Comparison of ENCODE assay signal across 8 cellular contexts in the genomic region with DNA sequence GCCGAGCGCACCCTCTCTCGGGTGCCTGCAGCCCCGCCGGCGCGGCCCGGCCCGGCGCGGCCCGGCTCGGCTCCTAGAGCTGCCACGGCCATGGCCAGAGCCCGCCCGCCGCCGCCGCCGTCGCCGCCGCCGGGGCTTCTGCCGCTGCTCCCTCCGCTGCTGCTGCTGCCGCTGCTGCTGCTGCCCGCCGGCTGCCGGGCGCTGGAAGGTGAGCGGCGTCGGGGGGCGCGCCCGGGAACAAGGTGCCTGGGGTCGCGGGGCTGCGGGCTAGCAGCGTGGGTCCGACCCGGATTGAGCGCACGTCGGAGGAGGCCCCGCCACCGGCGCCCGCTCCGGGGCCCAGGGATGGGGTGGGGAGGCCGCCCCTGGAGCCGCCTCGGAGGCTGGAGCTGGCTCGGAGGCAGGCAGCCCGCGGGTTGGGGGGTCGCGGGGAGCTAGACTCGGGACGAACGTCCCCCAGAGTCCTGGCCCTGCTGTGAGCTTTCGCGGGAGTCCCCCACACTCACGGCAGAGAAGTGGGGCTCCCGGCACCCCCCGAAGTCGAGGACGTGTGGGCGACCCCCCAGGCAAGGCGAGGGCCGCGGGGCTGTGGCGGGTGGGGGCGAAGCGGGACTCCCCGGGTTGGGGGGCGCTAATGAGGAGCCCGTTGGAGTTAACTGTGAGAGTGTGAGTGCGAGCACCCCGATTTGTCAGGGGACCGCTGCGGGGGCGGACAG. TPM values are rescaled to one million over a fixed set of nuclear protein-coding genes. Genes with fewer than 3 reads are reported as not detected.
DNase-seq lines count a peak whose midpoint lies in the region; ATAC-seq and TF ChIP-seq lines count a peak whose summit lies in the region.

No MANE protein-coding gene starts in this region.

- H4K8ac ChIP-seq in mesenchymal stem cell (ENCODE audit: low read length), result no peak overlapping the region

- H3K14ac ChIP-seq in mesenchymal stem cell (ENCODE audit: low read length in 2 of 2), result no peak overlapping the region

- ATAC-seq in activated CD8-positive, alpha-beta memory T cell treated with anti-CD3 and anti-CD28 coated beads, Interleukin-2, amount 10 ng/mL, durations not matched to agents 7 days and 5 days, result peak; percentile 1
- peak; percentile 19 for ATAC-seq in central memory CD8-positive, alpha-beta T cell (replicated peaks; ENCODE audit: extremely low read depth, poor library complexity, severe bottlenecking)
- ATAC-seq in GM21737 (IDR thresholded peaks at IDR 0.05; ENCODE audit: unreplicated experiment), result no peak

- H3K4me2 ChIP-seq in mesenchymal stem cell (ENCODE audit: low read length, poor library complexity, severe bottlenecking), result peak overlapping the region; percentile 74

- H3K4me3 ChIP-seq in mesenchymal stem cell (ENCODE audit: insufficient read depth in 1 of 2, low read depth in 1 of 2, low read length in 2 of 2), result peak overlapping the region; percentile 50 to 75

- H2AFZ ChIP-seq in mesenchymal stem cell (ENCODE audit: low read depth, low read length), result no peak overlapping the region

- no peak overlapping the region for H3K27ac Mint-ChIP-seq in activated CD8-positive, alpha-beta memory T cell treated with anti-CD3 and anti-CD28 coated beads, Interleukin-2, amount 10 ng/mL, durations not matched to agents 7 days and 5 days
- H3K27ac Mint-ChIP-seq in central memory CD8-positive, alpha-beta T cell (ENCODE audit: low read depth), result no peak overlapping the region
- H3K27ac Mint-ChIP-seq in type B pancreatic cell, result no peak overlapping the region

- peak overlapping the region; percentile 38 for H3K9ac ChIP-seq in mesenchymal stem cell (ENCODE audit: low read length)

- no peaks in the 10 kb centered on the region for H3K9me3 Mint-ChIP-seq in activated CD8-positive, alpha-beta memory T cell treated with anti-CD3 and anti-CD28 coated beads, Interleukin-2, amount 10 ng/mL, durations not matched to agents 7 days and 5 days (ENCODE audit: low read depth)
- no peaks in the 10 kb centered on the region for H3K9me3 Mint-ChIP-seq in central memory CD8-positive, alpha-beta T cell
- no peaks in the 10 kb centered on the region for H3K9me3 Mint-ChIP-seq in type B pancreatic cell

- H2AK5ac ChIP-seq in mesenchymal stem cell (ENCODE audit: low read length, severe bottlenecking), result no peak overlapping the region

- no peak for TF ChIP-seq CTCF in type B pancreatic cell (conservative IDR thresholded peaks at IDR 0.05)

- CTCF ChIA-PET in activated CD8-positive, alpha-beta memory T cell treated with anti-CD3 and anti-CD28 coated beads, Interleukin-2, amount 10 ng/mL, durations not matched to agents 7 days and 5 days (lab: Charles Lee), result interaction anchor here (1.1 to 2.3 kb wide), 14 partner anchors 9 to 239 kb away, joined by 3 to 16 read pairs (median 10); no protein-coding TSS in a partner anchor

- H4K91ac ChIP-seq in mesenchymal stem cell (ENCODE audit: low read length), result no peak overlapping the region

- no peaks in the 10 kb centered on the region for H3K79me1 ChIP-seq in mesenchymal stem cell (replicated peaks; ENCODE audit: low read length, poor library complexity, severe bottlenecking)

- H2BK5ac ChIP-seq in mesenchymal stem cell (ENCODE audit: low read depth, low read length, poor library complexity, severe bottlenecking), result no peak overlapping the region

- peak overlapping the region; percentile 50 for H2BK15ac ChIP-seq in mesenchymal stem cell (ENCODE audit: low read depth, poor library complexity, severe bottlenecking)

- H3K36me3 Mint-ChIP-seq in activated CD8-positive, alpha-beta memory T cell treated with anti-CD3 and anti-CD28 coated beads, Interleukin-2, amount 10 ng/mL, durations not matched to agents 7 days and 5 days, result no peaks in the 10 kb centered on the region
- no peaks in the 10 kb centered on the region for H3K36me3 Mint-ChIP-seq in central memory CD8-positive, alpha-beta T cell (ENCODE audit: insufficient read depth)
- H3K36me3 Mint-ChIP-seq in type B pancreatic cell, result no peaks in the 10 kb centered on the region

- peak overlapping the region; percentile 23 to 45 for H3K23ac ChIP-seq in mesenchymal stem cell (ENCODE audit: low read length in 2 of 2)

- peaks cover 70% of the 10 kb centered on the region for H3K27me3 Mint-ChIP-seq in activated CD8-positive, alpha-beta memory T cell treated with anti-CD3 and anti-CD28 coated beads, Interleukin-2, amount 10 ng/mL, durations not matched to agents 7 days and 5 days
- H3K27me3 Mint-ChIP-seq in central memory CD8-positive, alpha-beta T cell, result peaks cover 84% of the 10 kb centered on the region
- H3K27me3 Mint-ChIP-seq in type B pancreatic cell, result peaks cover 28% of the 10 kb centered on the region

- H3K27me3 ChIP-seq in mesenchymal stem cell (ENCODE audit: control insufficient read depth in 1 of 2, insufficient read depth in 1 of 2, low read length in 2 of 2), result peaks cover 26 to 68% of the 10 kb centered on the region in 2 experiments

- WGBS in mesenchymal stem cell, result 3% methylated on average over 61 of the region's 84 CpGs

- peak overlapping the region; percentile 48 to 63 for H3K18ac ChIP-seq in mesenchymal stem cell (ENCODE audit: low read depth in 1 of 2, low read length in 2 of 2)

- DNase-seq in activated CD8-positive, alpha-beta memory T cell treated with anti-CD3 and anti-CD28 coated beads, Interleukin-2, amount 10 ng/mL, durations not matched to agents 7 days and 5 days, result no peak
- DNase-seq in activated CD8-positive, alpha-beta memory T cell treated with anti-CD3 and anti-CD28 coated beads for 24 hours, result no peak
- no peak for DNase-seq in central memory CD8-positive, alpha-beta T cell (ENCODE audit: low spot score in 2 of 2)
- DNase-seq in mesenchymal stem cell (no peak), type B pancreatic cell (ENCODE audit: extremely low spot score, unreplicated experiment) (no peak), hepatic stellate cell (ENCODE audit: low spot score) (no peak), NAMALWA (ENCODE audit: low spot score) (no peak)

- H2BK12ac ChIP-seq in mesenchymal stem cell (ENCODE audit: low read length in 2 of 2), result peak overlapping the region in 1 of 2 experiments; percentile 42

- H3K27ac ChIP-seq in mesenchymal stem cell (ENCODE audit: low read length, poor library complexity, severe bottlenecking), result no peak overlapping the region

- no peaks in the 10 kb centered on the region for H3K36me3 ChIP-seq in mesenchymal stem cell (ENCODE audit: control insufficient read depth in 1 of 2, insufficient read depth in 2 of 2, low read depth in 1 of 2, low read length in 2 of 2)

- H3K4me1 Mint-ChIP-seq in activated CD8-positive, alpha-beta memory T cell treated with anti-CD3 and anti-CD28 coated beads, Interleukin-2, amount 10 ng/mL, durations not matched to agents 7 days and 5 days, result peaks cover 9% of the 10 kb centered on the region
- H3K4me1 Mint-ChIP-seq in central memory CD8-positive, alpha-beta T cell, result peaks cover 12% of the 10 kb centered on the region
- peaks cover 45% of the 10 kb centered on the region for H3K4me1 Mint-ChIP-seq in type B pancreatic cell (ENCODE audit: unreplicated experiment)

- H3K4me1 ChIP-seq in mesenchymal stem cell (ENCODE audit: control insufficient read depth, insufficient read depth, low read depth, low read length), result peaks cover 29% of the 10 kb centered on the region

- no peaks in the 10 kb centered on the region for H3K9me3 ChIP-seq in mesenchymal stem cell (ENCODE audit: control insufficient read depth, low read length)

- H3K4ac ChIP-seq in mesenchymal stem cell (ENCODE audit: low read depth in 1 of 2, low read length in 2 of 2), result peak overlapping the region in 1 of 2 experiments; percentile 56

- no peak overlapping the region for H3K4me3 Mint-ChIP-seq in activated CD8-positive, alpha-beta memory T cell treated with anti-CD3 and anti-CD28 coated beads, Interleukin-2, amount 10 ng/mL, durations not matched to agents 7 days and 5 days
- peak overlapping the region; percentile 54 for H3K4me3 Mint-ChIP-seq in central memory CD8-positive, alpha-beta T cell
- peak overlapping the region; percentile 97 for H3K4me3 Mint-ChIP-seq in type B pancreatic cell

- H2BK120ac ChIP-seq in mesenchymal stem cell (ENCODE audit: low read depth, low read length), result no peak overlapping the region

RNA-seq across cellular contexts. Expression of gene EPHB3, which starts 0.7 kb away (rescaled TPM):
- not detected for total RNA-seq in activated CD8-positive, alpha-beta memory T cell treated with anti-CD3 and anti-CD28 coated beads, Interleukin-2, amount 10 ng/mL, durations not matched to agents 7 days and 5 days
- polyA plus RNA-seq in mesenchymal stem cell (2013, experiment 1 of 2), result 2.3 TPM
- polyA plus RNA-seq in mesenchymal stem cell (2013, experiment 2 of 2), result 2.2 TPM
- total RNA-seq in type B pancreatic cell (ENCODE audit: low replicate concordance), result 57.7 and 65.0 TPM in 2 replicates

Comparison
In these comparisons a context has a peak if more than half of its experiments do, and no peak if none do; other contexts are left out.
1. RNA of gene EPHB3, which starts 0.7 kb away (total RNA-seq): 57.7 to 65.0 TPM in type B pancreatic cell; not detected in activated CD8-positive, alpha-beta memory T cell treated with anti-CD3 and anti-CD28 coated beads, Interleukin-2, amount 10 ng/mL, durations not matched to agents 7 days and 5 days; every median in the first group is over 10 times any median in the second.